In the genomic region with DNA sequence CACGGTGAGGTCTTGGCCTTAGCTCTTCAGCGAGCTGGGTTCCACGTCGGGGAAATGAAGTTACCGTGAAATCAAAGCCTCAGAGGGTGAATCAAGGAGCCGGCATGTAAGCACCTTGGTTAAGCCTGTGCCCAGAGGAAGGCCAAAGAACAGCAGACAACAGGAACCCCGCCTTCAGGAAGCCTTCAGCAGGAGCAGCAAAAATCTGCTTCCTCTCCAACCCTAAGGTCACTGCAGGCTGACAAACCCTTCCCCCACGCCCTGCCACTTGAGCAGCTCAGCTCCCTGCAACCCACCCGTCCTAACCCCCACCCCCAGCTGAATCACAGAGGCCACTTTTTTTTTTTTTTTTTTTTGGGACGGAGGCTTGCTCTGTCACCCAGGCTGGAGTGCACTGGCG, we compare ENCODE assay signal across 8 cellular contexts.
DNase-seq lines count a peak whose midpoint lies in the region; ATAC-seq, FAIRE-seq and TF ChIP-seq lines count a peak whose summit lies in the region.

No MANE protein-coding gene starts in this region.

- BruUV-seq in GM12878 (replicated peaks; lab: Mats Ljungman, UMichigan), result no TSS peak

- H3K4me3 ChIP-seq in BLaER1 (no peak overlapping the region), RWPE2 (ENCODE audit: severe bottlenecking) (no peak overlapping the region), GM12878 (no peak overlapping the region), dorsolateral prefrontal cortex (no peak overlapping the region)

- intact Hi-C loops in GM12878 (cut with micrococcal nuclease; ENCODE audit: unreplicated experiment) (no loop called here), dorsolateral prefrontal cortex (cut with DNase I) (no loop called here)

- H3K36me3 ChIP-seq in BLaER1, result no peaks in the 10 kb centered on the region
- H3K36me3 ChIP-seq in RWPE2 (ENCODE audit: low read depth), result no peaks in the 10 kb centered on the region
- H3K36me3 ChIP-seq in GM12878 (ENCODE audit: control insufficient read depth in 2 of 2, insufficient read depth in 2 of 2, low read length in 1 of 2), result no peaks in the 10 kb centered on the region

- TF ChIP-seq EP300 in GM12878 (IDR thresholded peaks at IDR 0.05; ENCODE audit: borderline replicate concordance in 1 of 2, control insufficient read depth in 1 of 2, low read depth in 2 of 2, low read length in 2 of 2), result no peak

- SMC1A ChIA-PET in GM12878 (lab: Charles Lee; ENCODE audit: uncharacterized antibody, unreplicated experiment), result no interaction called here

- no peaks in the 10 kb centered on the region for H3K79me2 ChIP-seq in GM12878 (ENCODE audit: control insufficient read depth, insufficient read depth, low read length)

- H3K27me3 Mint-ChIP-seq in naive B cell, result peaks cover 0 to 5% (median 0%) of the 10 kb centered on the region in 3 donors

- in situ Hi-C loops in GM12878 (cut with MboI), result no loop called here

- CTCF ChIA-PET in GM12878 (lab: Yijun Ruan, JAX), result no interaction called here

- TF ChIP-seq RAD21 in GM12878 (IDR thresholded peaks at IDR 0.05; ENCODE audit: insufficient read depth, low read depth, low read length), result no peak

- TF ChIP-seq POLR2A in GM12878 (IDR thresholded peaks at IDR 0.05; ENCODE audit: low read depth, low read length), result no peak

- no peaks in the 10 kb centered on the region for H3K36me3 Mint-ChIP-seq in naive B cell

- H4K20me1 ChIP-seq in BLaER1 (no peaks in the 10 kb centered on the region), GM12878 (ENCODE audit: control insufficient read depth, insufficient read depth) (no peaks in the 10 kb centered on the region)

- peaks cover 32 to 42% (median 32%) of the 10 kb centered on the region in 3 donors for H3K4me1 Mint-ChIP-seq in naive B cell

- H3K9me3 Mint-ChIP-seq in naive B cell, result no peaks in the 10 kb centered on the region

- no peak for FAIRE-seq in GM12878 (lab: Jason Lieb, UNC)

- WGBS in GM12878 (ENCODE audit: insufficient coverage, insufficient replicate concordance, low lambda C conversion rate, missing lambda C conversion rate), result 20% methylated on average over 9 of the region's 11 CpGs

- peak overlapping the region; percentile 59 for H3K4me2 ChIP-seq in BLaER1
- no peak overlapping the region for H3K4me2 ChIP-seq in GM12878 (ENCODE audit: control insufficient read depth, insufficient read depth)

- TF ChIP-seq CTCF in RWPE2 (IDR thresholded peaks at IDR 0.05; ENCODE audit: poor library complexity, severe bottlenecking) (no peak), GM12878 (IDR thresholded peaks at IDR 0.05 in 2 of 3, conservative IDR thresholded peaks at IDR 0.05 in 1 of 3; ENCODE audit: control insufficient read depth in 2 of 3, extremely low read depth in 1 of 3, insufficient read depth in 1 of 3, low read depth in 3 of 3, low read length in 3 of 3) (no peak), dorsolateral prefrontal cortex (IDR thresholded peaks at IDR 0.05 in 54 of 56, conservative IDR thresholded peaks at IDR 0.05 in 2 of 56; ENCODE audit: low read depth in 1 of 56, partially characterized antibody in 56 of 56) (no peak)

- H3K9ac ChIP-seq in BLaER1, result peak overlapping the region; percentile 51; the same call in 1 of the 2 replicates
- no peak overlapping the region for H3K9ac ChIP-seq in GM12878 (ENCODE audit: control insufficient read depth, insufficient read depth, low read length)

- H3K9me3 ChIP-seq in BLaER1 (peaks cover 13% of the 10 kb centered on the region), RWPE2 (ENCODE audit: severe bottlenecking) (no peaks in the 10 kb centered on the region), GM12878 (replicated peaks; ENCODE audit: control insufficient read depth, insufficient read depth, low read length) (no peaks in the 10 kb centered on the region; the same call in 2 of the 3 replicates)

- peak overlapping the region; percentile 48 to 88 (median 76) for H3K4me3 Mint-ChIP-seq in naive B cell

- peak overlapping the region in 4 of 6 donors; percentile 66 to 95 (median 72) for H3K27ac Mint-ChIP-seq in naive B cell

- H3K27me3 ChIP-seq in BLaER1 (no peaks in the 10 kb centered on the region), RWPE2 (ENCODE audit: insufficient read depth, poor library complexity, severe bottlenecking) (no peaks in the 10 kb centered on the region), GM12878 (replicated peaks in 1 of 2; ENCODE audit: control insufficient read depth in 2 of 2, insufficient read depth in 2 of 2, low read length in 1 of 2) (no peaks in the 10 kb centered on the region; a peak in 1 of 4 replicates), dorsolateral prefrontal cortex (no peaks in the 10 kb centered on the region)

- H3K27ac ChIP-seq in BLaER1 (peak overlapping the region; percentile 81), RWPE2 (ENCODE audit: poor library complexity, severe bottlenecking) (no peak overlapping the region), GM12878 (ENCODE audit: control insufficient read depth, insufficient read depth) (no peak overlapping the region), dorsolateral prefrontal cortex (peak overlapping the region in 12 of 59 donors; percentile 7 to 54 (median 30))

- DNase-seq in RWPE2 (ENCODE audit: low spot score) (no peak), GM12878 (ENCODE audit: low read depth, low spot score) (no peak), naive B cell (peak; percentile 12), DMS153 (lab: John Stamatoyannopoulos, UW) (no peak), kidney glomerular epithelial cell (lab: John Stamatoyannopoulos, UW) (no peak), dorsolateral prefrontal cortex (no peak), HuH-7.5 (ENCODE audit: low spot score) (no peak)

- peak; percentile 35; the same call in 1 of the 3 replicates for ATAC-seq in RWPE2 (ENCODE audit: low read depth)
- ATAC-seq in GM12878, result peak; percentile 25; the same call in 2 of the 3 replicates
- ATAC-seq in naive B cell (ENCODE audit: low read depth in 2 of 2), result peak; percentile 76 to 77

- POLR2A ChIA-PET in GM12878 (lab: Charles Lee), result no interaction called here

- H2AFZ ChIP-seq in GM12878 (ENCODE audit: control insufficient read depth, low read depth, low read length), result peak overlapping the region; percentile 6

- RAD21 ChIA-PET in GM12878 (lab: Charles Lee; ENCODE audit: unreplicated experiment), result no interaction called here

- H3K4me1 ChIP-seq in BLaER1, result peaks cover 75% of the 10 kb centered on the region
- H3K4me1 ChIP-seq in RWPE2 (ENCODE audit: insufficient read depth, poor library complexity, severe bottlenecking), result no peaks in the 10 kb centered on the region
- no peaks in the 10 kb centered on the region for H3K4me1 ChIP-seq in GM12878 (ENCODE audit: control insufficient read depth, insufficient read depth, low read length)

TF ChIP-seq in GM12878, 131 proteins besides CTCF, POLR2A, EP300 and RAD21 (continues in another document):
- TF ChIP-seq SRF (IDR thresholded peaks at IDR 0.05; ENCODE audit: low read depth in 2 of 2, low read length in 2 of 2) (no peak), SP1 (IDR thresholded peaks at IDR 0.05; ENCODE audit: low read depth, low read length) (no peak), STAT1 (conservative IDR thresholded peaks at IDR 0.05) (no peak), YBX1 (IDR thresholded peaks at IDR 0.05) (no peak), MXI1 (IDR thresholded peaks at IDR 0.05; ENCODE audit: low read depth, low read length) (no peak), MTA2 (IDR thresholded peaks at IDR 0.05; ENCODE audit: low read depth) (no peak), RUNX3 (IDR thresholded peaks at IDR 0.05; ENCODE audit: low read length) (no peak), NFIC (IDR thresholded peaks at IDR 0.05; ENCODE audit: low read depth, low read length) (no peak), WRNIP1 (IDR thresholded peaks at IDR 0.05; ENCODE audit: borderline replicate concordance, low read depth, low read length) (no peak), KLF5 (IDR thresholded peaks at IDR 0.05; ENCODE audit: partially characterized antibody) (no peak)
- TF ChIP-seq, protein P1, sequence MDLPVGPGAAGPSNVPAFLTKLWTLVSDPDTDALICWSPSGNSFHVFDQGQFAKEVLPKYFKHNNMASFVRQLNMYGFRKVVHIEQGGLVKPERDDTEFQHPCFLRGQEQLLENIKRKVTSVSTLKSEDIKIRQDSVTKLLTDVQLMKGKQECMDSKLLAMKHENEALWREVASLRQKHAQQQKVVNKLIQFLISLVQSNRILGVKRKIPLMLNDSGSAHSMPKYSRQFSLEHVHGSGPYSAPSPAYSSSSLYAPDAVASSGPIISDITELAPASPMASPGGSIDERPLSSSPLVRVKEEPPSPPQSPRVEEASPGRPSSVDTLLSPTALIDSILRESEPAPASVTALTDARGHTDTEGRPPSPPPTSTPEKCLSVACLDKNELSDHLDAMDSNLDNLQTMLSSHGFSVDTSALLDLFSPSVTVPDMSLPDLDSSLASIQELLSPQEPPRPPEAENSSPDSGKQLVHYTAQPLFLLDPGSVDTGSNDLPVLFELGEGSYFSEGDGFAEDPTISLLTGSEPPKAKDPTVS (IDR thresholded peaks at IDR 0.05; ENCODE audit: low read depth, low read length), result no peak
- TF ChIP-seq, protein P2, sequence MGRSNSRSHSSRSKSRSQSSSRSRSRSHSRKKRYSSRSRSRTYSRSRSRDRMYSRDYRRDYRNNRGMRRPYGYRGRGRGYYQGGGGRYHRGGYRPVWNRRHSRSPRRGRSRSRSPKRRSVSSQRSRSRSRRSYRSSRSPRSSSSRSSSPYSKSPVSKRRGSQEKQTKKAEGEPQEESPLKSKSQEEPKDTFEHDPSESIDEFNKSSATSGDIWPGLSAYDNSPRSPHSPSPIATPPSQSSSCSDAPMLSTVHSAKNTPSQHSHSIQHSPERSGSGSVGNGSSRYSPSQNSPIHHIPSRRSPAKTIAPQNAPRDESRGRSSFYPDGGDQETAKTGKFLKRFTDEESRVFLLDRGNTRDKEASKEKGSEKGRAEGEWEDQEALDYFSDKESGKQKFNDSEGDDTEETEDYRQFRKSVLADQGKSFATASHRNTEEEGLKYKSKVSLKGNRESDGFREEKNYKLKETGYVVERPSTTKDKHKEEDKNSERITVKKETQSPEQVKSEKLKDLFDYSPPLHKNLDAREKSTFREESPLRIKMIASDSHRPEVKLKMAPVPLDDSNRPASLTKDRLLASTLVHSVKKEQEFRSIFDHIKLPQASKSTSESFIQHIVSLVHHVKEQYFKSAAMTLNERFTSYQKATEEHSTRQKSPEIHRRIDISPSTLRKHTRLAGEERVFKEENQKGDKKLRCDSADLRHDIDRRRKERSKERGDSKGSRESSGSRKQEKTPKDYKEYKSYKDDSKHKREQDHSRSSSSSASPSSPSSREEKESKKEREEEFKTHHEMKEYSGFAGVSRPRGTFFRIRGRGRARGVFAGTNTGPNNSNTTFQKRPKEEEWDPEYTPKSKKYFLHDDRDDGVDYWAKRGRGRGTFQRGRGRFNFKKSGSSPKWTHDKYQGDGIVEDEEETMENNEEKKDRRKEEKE (IDR thresholded peaks at IDR 0.05), result no peak

Comparison
In these comparisons a context has a peak if more than half of its experiments do, and no peak if none do; other contexts are left out.
1. ATAC-seq: peak in every context shown above with its lines; median percentile 76 in naive B cell; 35 in RWPE2; 25 in GM12878.